ENCODE assay signal across 26 cellular contexts in genomic region chr10:89642193-89642592, GRCh38. TPM values are rescaled to one million over a fixed set of nuclear protein-coding genes. Genes with fewer than 3 reads are reported as not detected.
DNase-seq lines count a peak whose midpoint lies in the region; FAIRE-seq and TF ChIP-seq lines count a peak whose summit lies in the region.
"Had no signal": no experiment of that assay in that cellular context is flagged by ENCODE, and none has a peak within 500 bp of the region (broad histone marks: within the 10 kb centered on the region; RNA-seq: fewer than 3 reads in every experiment).

No MANE protein-coding gene starts in this region.

- H3K4me2 ChIP-seq in Loucy (ENCODE audit: low read depth, low read length, poor library complexity, severe bottlenecking) = peak overlapping the region; percentile 92

- H3F3A ChIP-seq in Loucy (ENCODE audit: low read depth) = no peaks in the 10 kb centered on the region

- peak; percentile 36 for FAIRE-seq in H54 (lab: Jason Lieb, UNC)
- FAIRE-seq: GM12892 had no signal

- no peaks in the 10 kb centered on the region for H3K27me3 ChIP-seq in Loucy (ENCODE audit: insufficient read depth, low read length, poor library complexity, severe bottlenecking)
- H3K27me3 ChIP-seq in endodermal cell (ENCODE audit: control insufficient read depth, insufficient read depth, low read length, poor library complexity, severe bottlenecking) = no peaks in the 10 kb centered on the region
- no peaks in the 10 kb centered on the region for H3K27me3 ChIP-seq in neuron (ENCODE audit: insufficient read depth, low read length)
- H3K27me3 ChIP-seq: SJCRH30, vagina had no signal

- H3K9me2 ChIP-seq in Loucy (replicated peaks; ENCODE audit: low read depth, low read length) = no peaks in the 10 kb centered on the region

- TF ChIP-seq POLR2A in H54 (IDR thresholded peaks at IDR 0.05; ENCODE audit: low read depth, low read length) = no peak

- H3K4me1 Mint-ChIP-seq in endodermal cell = peaks cover 31% of the 10 kb centered on the region

- H3K4me3 Mint-ChIP-seq in endodermal cell = peak overlapping the region; percentile 5
- H3K4me3 Mint-ChIP-seq: activated naive CD8-positive, alpha-beta T cell; T-helper 1 cell treated with Interleukin-12 subunit alpha and Interleukin-12 subunit beta and Interleukin-4 antibody, amounts not matched to agents 30 μg/mL and 1 μg/mL, for 36 hours had no signal

- H3K9me3 Mint-ChIP-seq in endodermal cell = no peaks in the 10 kb centered on the region
- H3K9me3 Mint-ChIP-seq: T-helper 1 cell treated with Interleukin-12 subunit alpha and Interleukin-12 subunit beta and Interleukin-4 antibody, amounts not matched to agents 30 μg/mL and 1 μg/mL, for 36 hours had no signal

- no peak overlapping the region for H3K27ac ChIP-seq in endodermal cell (ENCODE audit: low read depth, low read length)
- H3K27ac ChIP-seq: GM23248, SJCRH30, spleen, thoracic aorta, vagina had no signal

- H2AFZ ChIP-seq in Loucy (ENCODE audit: low read length) = no peak overlapping the region
- no peak overlapping the region for H2AFZ ChIP-seq in neuron (ENCODE audit: low read depth, low read length)
- H2AFZ ChIP-seq: GM23248 had no signal

- H3K9me3 ChIP-seq in Loucy (ENCODE audit: insufficient read depth, low read depth, low read length) = no peaks in the 10 kb centered on the region
- no peaks in the 10 kb centered on the region for H3K9me3 ChIP-seq in endodermal cell (ENCODE audit: control insufficient read depth, low read length)
- no peaks in the 10 kb centered on the region for H3K9me3 ChIP-seq in neuron (ENCODE audit: low read length)
- H3K9me3 ChIP-seq: SJCRH30, spleen, thoracic aorta, vagina had no signal

- no peak for TF ChIP-seq CTCF in Loucy (conservative IDR thresholded peaks at IDR 0.05; ENCODE audit: low read length)
- TF ChIP-seq CTCF in endodermal cell (conservative IDR thresholded peaks at IDR 0.05) = no peak

- 84% methylated on average over 3 of the region's 3 CpGs; no CpG with 5 or more reads in 1 of the 2 experiments for WGBS in endodermal cell (ENCODE audit: insufficient coverage in 1 of 2, insufficient read length in 1 of 2), 2 experiments

- H3K9ac ChIP-seq in Loucy (ENCODE audit: low read depth, low read length, poor library complexity, severe bottlenecking) = peak overlapping the region; percentile 68
- H3K9ac ChIP-seq in endodermal cell (ENCODE audit: extremely low read depth, low read length, poor library complexity, severe bottlenecking) = no peak overlapping the region
- H3K9ac ChIP-seq: GM23248 had no signal

- H3K36me3 ChIP-seq in Loucy (ENCODE audit: insufficient read depth, low read length) (no peaks in the 10 kb centered on the region), endodermal cell (ENCODE audit: control insufficient read depth, insufficient read depth, low read length) (peaks cover 2% of the 10 kb centered on the region), neuron (ENCODE audit: insufficient read depth, low read length) (peaks cover 5% of the 10 kb centered on the region)
- H3K36me3 ChIP-seq: SJCRH30, spleen, thoracic aorta, vagina had no signal

- peaks cover 21% of the 10 kb centered on the region for H4K20me1 ChIP-seq in Loucy (ENCODE audit: insufficient read depth, low read length, poor library complexity, severe bottlenecking)

- no peaks in the 10 kb centered on the region for H3K27me3 Mint-ChIP-seq in endodermal cell (ENCODE audit: insufficient read depth)

- H3K4me1 ChIP-seq in Loucy (ENCODE audit: insufficient read depth, low read length, poor library complexity, severe bottlenecking) (peaks cover 54% of the 10 kb centered on the region), endodermal cell (ENCODE audit: control insufficient read depth, insufficient read depth, low read length) (peaks cover 10% of the 10 kb centered on the region), neuron (ENCODE audit: insufficient read depth, low read length) (peaks cover 14% of the 10 kb centered on the region)

- no peak overlapping the region for H3K27ac Mint-ChIP-seq in endodermal cell
- H3K27ac Mint-ChIP-seq: activated naive CD8-positive, alpha-beta T cell; T-helper 1 cell treated with Interleukin-12 subunit alpha and Interleukin-12 subunit beta and Interleukin-4 antibody, amounts not matched to agents 30 μg/mL and 1 μg/mL, for 36 hours had no signal

- H3K79me2 ChIP-seq in Loucy (ENCODE audit: insufficient read depth, low read length) = peaks cover 69% of the 10 kb centered on the region

- peak overlapping the region; percentile 80 for H3K4me3 ChIP-seq in Loucy (ENCODE audit: low read length, poor library complexity, severe bottlenecking)
- H3K4me3 ChIP-seq in endodermal cell (ENCODE audit: low read length) = peak overlapping the region; percentile 97
- peak overlapping the region; percentile 69 for H3K4me3 ChIP-seq in neuron (ENCODE audit: low read length)
- H3K4me3 ChIP-seq: GM23248, SJCRH30, spleen, thoracic aorta, vagina had no signal

- peaks cover 9% of the 10 kb centered on the region for H3K36me3 Mint-ChIP-seq in endodermal cell (ENCODE audit: low read depth)
- H3K36me3 Mint-ChIP-seq: activated naive CD8-positive, alpha-beta T cell had no signal

- DNase-seq in H54 (ENCODE audit: insufficient read length, low spot score) = no peak
- no peak for DNase-seq in endodermal cell
- no peak for DNase-seq in activated CD4-positive, CD25-positive, alpha-beta regulatory T cell treated with anti-CD3 and anti-CD28 coated beads, Interleukin-2, amount 50 U/mL, for 72 hours
- no peak for DNase-seq in anterior cingulate cortex (lab: John Stamatoyannopoulos, UW)
- no peak for DNase-seq in NOMO-1 treated with DMSO at 0.1 percent for 48 hours (lab: John Stamatoyannopoulos, UW; ENCODE audit: unreplicated experiment)
- DNase-seq: effector CD4-positive, alpha-beta T cell; foreskin melanocyte; GM23248; hypothalamus; Kasumi-1; NCI-H1092 treated with DMSO at 0.1 percent for 48 hours; NCI-H2029 treated with DMSO at 0.1 percent for 48 hours; NCI-H226; NCI-H774; occipital lobe; SJCRH30; spleen; stimulated activated CD4-positive, alpha-beta T cell treated with anti-CD3 and anti-CD28 coated beads, Interleukin-4, amount 100 ng/mL, for 1 hour; stimulated activated naive CD4-positive, alpha-beta T cell had no signal

RNA-seq across cellular contexts. Expression of gene PANK1, which starts 2.8 kb away (rescaled TPM):
- total RNA-seq in endodermal cell = 10 to 100 TPM; 23.4 to 28.8 TPM
- 25.4 TPM for polyA plus RNA-seq in endodermal cell (2013, experiment 1 of 2)
- polyA plus RNA-seq in endodermal cell (2013, experiment 2 of 2) = 24.8 TPM

RNA-seq across cellular contexts. Expression of gene KIF20B, which starts 59.2 kb away (rescaled TPM):
- total RNA-seq in endodermal cell = 10 to 100 TPM; 43.4 to 43.7 TPM
- polyA plus RNA-seq in endodermal cell (2013, experiment 1 of 2) = 21.5 TPM
- polyA plus RNA-seq in endodermal cell (2013, experiment 2 of 2) = 27.4 TPM
